In genomic region chr13:46296465-46296822, GRCh38 we compare ENCODE assay signal across 10 cellular contexts.
DNase-seq lines count a peak whose midpoint lies in the region; ATAC-seq, FAIRE-seq and TF ChIP-seq lines count a peak whose summit lies in the region.
"Had no signal": no experiment of that assay in that cellular context is flagged by ENCODE, and none has a peak within 500 bp of the region (broad histone marks: within the 10 kb centered on the region; RNA-seq: fewer than 3 reads in every experiment).

No MANE protein-coding gene starts in this region.

- peak overlapping the region; percentile 29 for H3K4me3 Mint-ChIP-seq in activated CD4-positive, alpha-beta T cell treated with anti-CD3 and anti-CD28 coated beads, Interleukin-2, amount 10 ng/mL, durations not matched to agents 24 days and 14 days
- no peak overlapping the region for H3K4me3 Mint-ChIP-seq in chondrocyte (ENCODE audit: unreplicated experiment)
- H3K4me3 Mint-ChIP-seq in stimulated activated naive CD8-positive, alpha-beta T cell treated with anti-CD3 and anti-CD28 coated beads, Interleukin-15, amount 100 ng/mL, for 72 hours: peak overlapping the region; percentile 72 to 81

- H3K36me3 Mint-ChIP-seq in activated CD4-positive, alpha-beta T cell treated with anti-CD3 and anti-CD28 coated beads, Interleukin-2, amount 10 ng/mL, durations not matched to agents 24 days and 14 days (ENCODE audit: low read depth): peaks cover 12% of the 10 kb centered on the region
- H3K36me3 Mint-ChIP-seq in chondrocyte (ENCODE audit: low read depth): peaks cover 3% of the 10 kb centered on the region

- ATAC-seq in stimulated activated naive CD8-positive, alpha-beta T cell treated with anti-CD3 and anti-CD28 coated beads, Interleukin-15, amount 100 ng/mL, for 72 hours: no peak
- no peak for ATAC-seq in GM21447 (IDR thresholded peaks at IDR 0.05; ENCODE audit: unreplicated experiment)

- TF ChIP-seq CTCF in chondrocyte (IDR thresholded peaks at IDR 0.05): no peak

- peaks cover 10% of the 10 kb centered on the region for H3K9me3 ChIP-seq in KOPT-K1 (ENCODE audit: insufficient read depth, low read length, poor library complexity, severe bottlenecking)

- H3K27ac ChIP-seq in KOPT-K1 (ENCODE audit: low read depth, low read length, poor library complexity, severe bottlenecking): peak overlapping the region; percentile 95

- intact Hi-C loops in activated CD4-positive, alpha-beta T cell treated with anti-CD3 and anti-CD28 coated beads, Interleukin-2, amount 10 ng/mL, durations not matched to agents 24 days and 14 days (cut with micrococcal nuclease): loop anchor here (1.0 to 5.0 kb wide), 3 partner anchors 25 to 244 kb away; partner anchors contain the start of genes LRRC63 and ZC3H13

- no peak for FAIRE-seq in GM19239 (lab: Jason Lieb, UNC)

- DNase-seq in activated CD4-positive, alpha-beta T cell treated with anti-CD3 and anti-CD28 coated beads, Interleukin-2, amount 10 ng/mL, durations not matched to agents 24 days and 14 days: no peak
- no peak for DNase-seq in activated CD4-positive, alpha-beta T cell treated with anti-CD3 and anti-CD28 coated beads for 48 hours
- DNase-seq in chondrocyte (ENCODE audit: low spot score) (no peak), GM19239 (ENCODE audit: insufficient read length, low spot score) (no peak), DMS 273 (lab: John Stamatoyannopoulos, UW; ENCODE audit: unreplicated experiment) (no peak)
- peak in 1 of 2 donors; percentile 52 for DNase-seq in stimulated activated naive CD8-positive, alpha-beta T cell treated with anti-CD3 and anti-CD28 coated beads, Interleukin-15, amount 100 ng/mL, for 72 hours
- DNase-seq: ACHN; activated CD4-positive, CD25-positive, alpha-beta regulatory T cell treated with anti-CD3 and anti-CD28 coated beads, Interleukin-2, amount 50 U/mL, for 72 hours had no signal

- H3K27ac Mint-ChIP-seq in activated CD4-positive, alpha-beta T cell treated with anti-CD3 and anti-CD28 coated beads, Interleukin-2, amount 10 ng/mL, durations not matched to agents 24 days and 14 days: peak overlapping the region; percentile 90
- peak overlapping the region; percentile 99 for H3K27ac Mint-ChIP-seq in chondrocyte (ENCODE audit: unreplicated experiment)
- H3K27ac Mint-ChIP-seq in stimulated activated naive CD8-positive, alpha-beta T cell treated with anti-CD3 and anti-CD28 coated beads, Interleukin-15, amount 100 ng/mL, for 72 hours: peak overlapping the region; percentile 100

- no peaks in the 10 kb centered on the region for H3K27me3 Mint-ChIP-seq in activated CD4-positive, alpha-beta T cell treated with anti-CD3 and anti-CD28 coated beads, Interleukin-2, amount 10 ng/mL, durations not matched to agents 24 days and 14 days
- no peaks in the 10 kb centered on the region for H3K27me3 Mint-ChIP-seq in chondrocyte (ENCODE audit: low read depth)
- no peaks in the 10 kb centered on the region for H3K27me3 Mint-ChIP-seq in stimulated activated naive CD8-positive, alpha-beta T cell treated with anti-CD3 and anti-CD28 coated beads, Interleukin-15, amount 100 ng/mL, for 72 hours

- peaks cover 32% of the 10 kb centered on the region for H3K4me1 Mint-ChIP-seq in activated CD4-positive, alpha-beta T cell treated with anti-CD3 and anti-CD28 coated beads, Interleukin-2, amount 10 ng/mL, durations not matched to agents 24 days and 14 days
- peaks cover 48% of the 10 kb centered on the region for H3K4me1 Mint-ChIP-seq in chondrocyte (ENCODE audit: low read depth)
- H3K4me1 Mint-ChIP-seq in stimulated activated naive CD8-positive, alpha-beta T cell treated with anti-CD3 and anti-CD28 coated beads, Interleukin-15, amount 100 ng/mL, for 72 hours: peaks cover 52% of the 10 kb centered on the region

- peaks cover 11% of the 10 kb centered on the region for H3K9me3 Mint-ChIP-seq in activated CD4-positive, alpha-beta T cell treated with anti-CD3 and anti-CD28 coated beads, Interleukin-2, amount 10 ng/mL, durations not matched to agents 24 days and 14 days
- peaks cover 20% of the 10 kb centered on the region for H3K9me3 Mint-ChIP-seq in chondrocyte (ENCODE audit: low read depth)
- peaks cover 20 to 23% of the 10 kb centered on the region in 2 donors for H3K9me3 Mint-ChIP-seq in stimulated activated naive CD8-positive, alpha-beta T cell treated with anti-CD3 and anti-CD28 coated beads, Interleukin-15, amount 100 ng/mL, for 72 hours

- H3K36me3 ChIP-seq in KOPT-K1 (ENCODE audit: insufficient read depth, low read length): no peaks in the 10 kb centered on the region; the same call in 1 of the 2 replicates
